In genomic region chr9:94014066-94014654, GRCh38 we compare ENCODE assay signal across 8 cellular contexts. TPM values are rescaled to one million over a fixed set of nuclear protein-coding genes. Genes with fewer than 3 reads are reported as not detected.
DNase-seq lines count a peak whose midpoint lies in the region; ATAC-seq and TF ChIP-seq lines count a peak whose summit lies in the region.

No MANE protein-coding gene starts in this region.

- TF ChIP-seq CTCF in MM.1S (IDR thresholded peaks at IDR 0.05; ENCODE audit: low read length) (peak; percentile 67), adrenal gland (IDR thresholded peaks at IDR 0.05) (peak; percentile 47 to 70 (median 60)), vagina (IDR thresholded peaks at IDR 0.05) (peak in 1 of 3 experiments; percentile 38)

- peak; percentile 34 for DNase-seq in G401 (ENCODE audit: low spot score)
- DNase-seq in MM.1S, result peak; percentile 44
- peak in 3 of 7 donors; percentile 12 to 34 (median 25) for DNase-seq in adrenal gland
- no peak for DNase-seq in left colon
- DNase-seq in KG1 (lab: John Stamatoyannopoulos, UW), result no peak
- no peak for DNase-seq in hippocampal formation (lab: John Stamatoyannopoulos, UW)
- no peak for DNase-seq in vagina (ENCODE audit: extremely low spot score in 2 of 2)
- DNase-seq in activated CD4-positive, CD25-positive, alpha-beta regulatory T cell treated with anti-CD3 and anti-CD28 coated beads, Interleukin-2, amount 50 U/mL, for 72 hours, result no peak

- no peaks in the 10 kb centered on the region for H3K79me2 ChIP-seq in MM.1S (ENCODE audit: low read length)

- TF ChIP-seq POLR2A in adrenal gland (IDR thresholded peaks at IDR 0.05) (no peak), vagina (IDR thresholded peaks at IDR 0.05) (no peak)

- H3K4me2 ChIP-seq in MM.1S (ENCODE audit: low read depth, low read length), result no peak overlapping the region

- H3K36me3 ChIP-seq in MM.1S (replicated peaks; ENCODE audit: insufficient read depth, low read length) (no peaks in the 10 kb centered on the region), adrenal gland (replicated peaks in 1 of 2) (no peaks in the 10 kb centered on the region), vagina (no peaks in the 10 kb centered on the region)

- intact Hi-C loops in adrenal gland (cut with DNase I) (loop anchor here (5.0 to 10.0 kb wide), 2 partner anchors 198 to 201 kb away; no protein-coding TSS in a partner anchor), left colon (cut with DNase I, micrococcal nuclease) (no loop called here), vagina (cut with DNase I) (no loop called here)

- in situ Hi-C loops in G401 (cut with HindIII; ENCODE audit: low sequenced_read_pairs), result no loop called here

- H3K9me3 ChIP-seq in MM.1S (replicated peaks; ENCODE audit: insufficient read depth, low read length) (no peaks in the 10 kb centered on the region), adrenal gland (replicated peaks in 1 of 3) (no peaks in the 10 kb centered on the region), vagina (no peaks in the 10 kb centered on the region)

- no peaks in the 10 kb centered on the region for H3K9me2 ChIP-seq in MM.1S (replicated peaks; ENCODE audit: insufficient read depth, low read length)

- no peak overlapping the region for H3K27ac ChIP-seq in MM.1S (ENCODE audit: low read length)
- no peak overlapping the region for H3K27ac ChIP-seq in adrenal gland
- no peak overlapping the region for H3K27ac ChIP-seq in vagina

- H4K20me1 ChIP-seq in MM.1S (ENCODE audit: insufficient read depth, low read length), result no peaks in the 10 kb centered on the region

- H3K9ac ChIP-seq in MM.1S (ENCODE audit: low read length), result no peak overlapping the region

- H3K4me3 ChIP-seq in MM.1S (ENCODE audit: low read length), result no peak overlapping the region
- no peak overlapping the region for H3K4me3 ChIP-seq in adrenal gland
- H3K4me3 ChIP-seq in vagina, result no peak overlapping the region

- H3K27me3 ChIP-seq in MM.1S (replicated peaks; ENCODE audit: insufficient read depth, low read length), result no peaks in the 10 kb centered on the region
- H3K27me3 ChIP-seq in adrenal gland, result no peaks in the 10 kb centered on the region
- no peaks in the 10 kb centered on the region for H3K27me3 ChIP-seq in vagina

- peaks cover 14% of the 10 kb centered on the region; the same call in 1 of the 2 replicates for H3F3A ChIP-seq in MM.1S (ENCODE audit: insufficient read depth, low read length)

- no peak overlapping the region for H2AFZ ChIP-seq in MM.1S (ENCODE audit: low read length)

- WGBS in adrenal gland, 4 donors, result 59 to 69% (median 65%) methylated on average over 1 of the region's 1 CpG

- peak; percentile 35 for ATAC-seq in left colon

- H3K4me1 ChIP-seq in MM.1S (ENCODE audit: low read length) (peaks cover 14% of the 10 kb centered on the region), adrenal gland (replicated peaks in 1 of 2) (peaks cover 0 to 11% of the 10 kb centered on the region in 2 donors), vagina (peaks cover 20% of the 10 kb centered on the region)

RNA-seq across cellular contexts. Expression of gene BARX1, which starts 59.0 kb away (rescaled TPM):
- total RNA-seq in G401 (2014; rRNA removed; shearing (Covaris generic)), result not detected in 2 replicates
- total RNA-seq in adrenal gland, result not detected
- under 1 TPM in 1 of 3 donors, not detected in 2; 0.32 TPM for polyA plus RNA-seq in adrenal gland
- total RNA-seq in left colon, result under 1 TPM in 1 of 2 donors, not detected in 1; 0.18 TPM
- not detected for total RNA-seq in vagina

Comparison
In these comparisons a context has a peak if more than half of its experiments do, and no peak if none do; other contexts are left out.
1. DNase-seq: peak in G401 (single experiment) and MM.1S (single experiment); none in left colon (0 of 2), KG1 (single experiment), hippocampal formation (0 of 2), vagina (0 of 2) and activated CD4-positive, CD25-positive, alpha-beta regulatory T cell treated with anti-CD3 and anti-CD28 coated beads, Interleukin-2, amount 50 U/mL, for 72 hours (single experiment).
2. intact Hi-C loops: an anchor here in adrenal gland (5.0 to 10.0 kb wide); none called in left colon and vagina.